In the genomic region with DNA sequence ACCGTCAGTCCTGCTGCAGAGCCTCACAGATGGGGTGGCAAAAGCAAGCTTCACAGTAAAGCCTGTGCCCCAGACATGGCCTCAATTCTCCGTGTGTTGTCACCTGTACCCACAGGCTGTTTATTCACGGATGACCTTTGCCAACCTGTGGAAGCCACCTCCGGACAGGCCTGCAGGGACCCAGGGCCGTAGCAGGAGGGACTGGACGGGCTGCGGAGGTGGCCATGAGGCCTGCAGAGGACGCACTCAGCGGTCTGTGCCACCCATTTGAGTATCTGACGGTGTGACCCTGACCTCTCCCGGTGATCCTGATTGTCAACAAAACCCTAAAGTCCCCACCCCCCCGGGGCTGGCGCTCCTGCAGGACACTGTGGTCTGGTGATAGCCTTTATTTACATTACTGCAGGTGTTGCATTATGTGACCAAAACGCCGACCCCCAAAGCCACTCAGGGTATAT, we compare ENCODE assay signal across 1 cellular context.
TF ChIP-seq lines count a peak whose summit lies in the region.

No MANE protein-coding gene starts in this region.

TF ChIP-seq in HepG2, 621 proteins besides CTCF, POLR2A, EP300 and RAD21 (continued from another document and continues in another):
- TF ChIP-seq, protein P1, sequence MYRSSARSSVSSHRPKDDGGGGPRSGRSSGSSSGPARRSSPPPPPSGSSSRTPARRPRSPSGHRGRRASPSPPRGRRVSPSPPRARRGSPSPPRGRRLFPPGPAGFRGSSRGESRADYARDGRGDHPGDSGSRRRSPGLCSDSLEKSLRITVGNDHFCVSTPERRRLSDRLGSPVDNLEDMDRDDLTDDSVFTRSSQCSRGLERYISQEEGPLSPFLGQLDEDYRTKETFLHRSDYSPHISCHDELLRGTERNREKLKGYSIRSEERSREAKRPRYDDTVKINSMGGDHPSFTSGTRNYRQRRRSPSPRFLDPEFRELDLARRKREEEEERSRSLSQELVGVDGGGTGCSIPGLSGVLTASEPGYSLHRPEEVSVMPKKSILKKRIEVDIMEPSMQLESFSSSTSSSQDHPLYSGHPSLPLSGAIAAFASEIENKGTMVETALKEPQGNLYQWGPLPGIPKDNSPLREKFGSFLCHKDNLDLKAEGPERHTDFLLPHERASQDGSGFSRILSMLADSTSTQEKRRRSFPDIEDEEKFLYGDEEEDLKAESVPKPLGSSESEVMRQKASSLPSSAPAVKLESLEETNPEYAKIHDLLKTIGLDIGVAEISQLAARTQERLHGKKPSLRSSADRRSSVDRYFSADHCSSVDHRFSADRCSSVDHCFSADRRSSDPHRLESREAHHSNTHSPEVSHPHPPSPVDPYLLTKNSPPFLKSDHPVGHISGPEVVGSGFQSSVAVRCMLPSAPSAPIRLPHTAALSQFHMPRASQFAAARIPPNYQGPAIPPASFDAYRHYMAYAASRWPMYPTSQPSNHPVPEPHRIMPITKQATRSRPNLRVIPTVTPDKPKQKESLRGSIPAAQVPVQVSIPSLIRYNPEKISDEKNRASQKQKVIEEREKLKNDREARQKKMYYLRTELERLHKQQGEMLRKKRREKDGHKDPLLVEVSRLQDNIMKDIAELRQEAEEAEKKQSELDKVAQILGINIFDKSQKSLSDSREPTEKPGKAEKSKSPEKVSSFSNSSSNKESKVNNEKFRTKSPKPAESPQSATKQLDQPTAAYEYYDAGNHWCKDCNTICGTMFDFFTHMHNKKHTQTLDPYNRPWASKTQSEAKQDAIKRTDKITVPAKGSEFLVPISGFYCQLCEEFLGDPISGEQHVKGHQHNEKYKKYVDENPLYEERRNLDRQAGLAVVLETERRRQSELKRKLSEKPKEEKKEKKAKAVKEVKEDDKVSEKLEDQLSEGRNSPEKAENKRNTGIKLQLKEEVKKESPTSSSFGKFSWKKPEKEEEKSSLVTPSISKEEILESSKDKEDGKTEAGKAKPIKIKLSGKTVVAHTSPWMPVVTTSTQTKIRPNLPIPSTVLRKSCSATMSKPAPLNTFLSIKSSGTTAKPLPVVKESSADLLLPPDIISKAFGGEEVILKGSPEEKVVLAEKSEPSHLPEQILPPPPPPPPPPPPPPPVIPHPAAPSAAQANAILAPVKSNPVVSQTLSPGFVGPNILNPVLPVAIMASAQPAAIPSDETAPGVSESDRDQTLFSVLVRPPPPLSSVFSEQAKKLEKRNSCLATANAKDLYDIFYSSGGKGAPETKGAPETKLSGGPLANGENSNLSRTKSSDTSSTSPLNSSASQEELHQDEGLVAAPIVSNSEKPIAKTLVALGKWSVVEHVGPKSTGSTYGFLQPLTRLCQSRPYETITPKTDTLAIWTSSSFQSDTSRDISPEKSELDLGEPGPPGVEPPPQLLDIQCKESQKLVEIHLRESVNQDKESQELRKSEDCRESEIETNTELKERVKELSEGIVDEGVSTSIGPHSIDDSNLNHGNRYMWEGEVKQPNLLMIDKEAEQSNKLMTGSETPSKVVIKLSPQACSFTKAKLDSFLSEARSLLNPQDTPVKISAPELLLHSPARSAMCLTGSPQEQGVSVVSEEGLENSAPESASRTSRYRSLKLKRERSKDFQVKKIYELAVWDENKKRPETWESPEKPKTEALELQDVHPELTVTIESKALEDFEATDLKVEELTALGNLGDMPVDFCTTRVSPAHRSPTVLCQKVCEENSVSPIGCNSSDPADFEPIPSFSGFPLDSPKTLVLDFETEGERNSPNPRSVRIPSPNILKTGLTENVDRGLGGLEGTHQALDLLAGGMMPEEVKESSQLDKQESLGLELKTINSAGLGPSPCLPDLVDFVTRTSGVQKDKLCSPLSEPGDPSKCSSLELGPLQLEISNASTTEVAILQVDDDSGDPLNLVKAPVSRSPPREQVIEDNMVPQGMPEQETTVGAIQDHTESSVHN (CRISPR knock-in tag; IDR thresholded peaks at IDR 0.05), result no peak; the same call in 1 of the 2 replicates
- 0 out of 2 replicates have a peak, but pooled peaks have one; percentile 50 for TF ChIP-seq SIX1 (CRISPR knock-in tag; IDR thresholded peaks at IDR 0.05; ENCODE audit: borderline replicate concordance)
- TF ChIP-seq, protein P2, sequence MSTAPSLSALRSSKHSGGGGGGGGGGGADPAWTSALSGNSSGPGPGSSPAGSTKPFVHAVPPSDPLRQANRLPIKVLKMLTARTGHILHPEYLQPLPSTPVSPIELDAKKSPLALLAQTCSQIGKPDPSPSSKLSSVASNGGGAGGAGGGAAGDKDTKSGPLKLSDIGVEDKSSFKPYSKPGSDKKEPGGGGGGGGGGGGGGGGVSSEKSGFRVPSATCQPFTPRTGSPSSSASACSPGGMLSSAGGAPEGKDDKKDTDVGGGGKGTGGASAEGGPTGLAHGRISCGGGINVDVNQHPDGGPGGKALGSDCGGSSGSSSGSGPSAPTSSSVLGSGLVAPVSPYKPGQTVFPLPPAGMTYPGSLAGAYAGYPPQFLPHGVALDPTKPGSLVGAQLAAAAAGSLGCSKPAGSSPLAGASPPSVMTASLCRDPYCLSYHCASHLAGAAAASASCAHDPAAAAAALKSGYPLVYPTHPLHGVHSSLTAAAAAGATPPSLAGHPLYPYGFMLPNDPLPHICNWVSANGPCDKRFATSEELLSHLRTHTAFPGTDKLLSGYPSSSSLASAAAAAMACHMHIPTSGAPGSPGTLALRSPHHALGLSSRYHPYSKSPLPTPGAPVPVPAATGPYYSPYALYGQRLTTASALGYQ (CRISPR knock-in tag; IDR thresholded peaks at IDR 0.05), result peak; percentile 78
- TF ChIP-seq, protein P3, sequence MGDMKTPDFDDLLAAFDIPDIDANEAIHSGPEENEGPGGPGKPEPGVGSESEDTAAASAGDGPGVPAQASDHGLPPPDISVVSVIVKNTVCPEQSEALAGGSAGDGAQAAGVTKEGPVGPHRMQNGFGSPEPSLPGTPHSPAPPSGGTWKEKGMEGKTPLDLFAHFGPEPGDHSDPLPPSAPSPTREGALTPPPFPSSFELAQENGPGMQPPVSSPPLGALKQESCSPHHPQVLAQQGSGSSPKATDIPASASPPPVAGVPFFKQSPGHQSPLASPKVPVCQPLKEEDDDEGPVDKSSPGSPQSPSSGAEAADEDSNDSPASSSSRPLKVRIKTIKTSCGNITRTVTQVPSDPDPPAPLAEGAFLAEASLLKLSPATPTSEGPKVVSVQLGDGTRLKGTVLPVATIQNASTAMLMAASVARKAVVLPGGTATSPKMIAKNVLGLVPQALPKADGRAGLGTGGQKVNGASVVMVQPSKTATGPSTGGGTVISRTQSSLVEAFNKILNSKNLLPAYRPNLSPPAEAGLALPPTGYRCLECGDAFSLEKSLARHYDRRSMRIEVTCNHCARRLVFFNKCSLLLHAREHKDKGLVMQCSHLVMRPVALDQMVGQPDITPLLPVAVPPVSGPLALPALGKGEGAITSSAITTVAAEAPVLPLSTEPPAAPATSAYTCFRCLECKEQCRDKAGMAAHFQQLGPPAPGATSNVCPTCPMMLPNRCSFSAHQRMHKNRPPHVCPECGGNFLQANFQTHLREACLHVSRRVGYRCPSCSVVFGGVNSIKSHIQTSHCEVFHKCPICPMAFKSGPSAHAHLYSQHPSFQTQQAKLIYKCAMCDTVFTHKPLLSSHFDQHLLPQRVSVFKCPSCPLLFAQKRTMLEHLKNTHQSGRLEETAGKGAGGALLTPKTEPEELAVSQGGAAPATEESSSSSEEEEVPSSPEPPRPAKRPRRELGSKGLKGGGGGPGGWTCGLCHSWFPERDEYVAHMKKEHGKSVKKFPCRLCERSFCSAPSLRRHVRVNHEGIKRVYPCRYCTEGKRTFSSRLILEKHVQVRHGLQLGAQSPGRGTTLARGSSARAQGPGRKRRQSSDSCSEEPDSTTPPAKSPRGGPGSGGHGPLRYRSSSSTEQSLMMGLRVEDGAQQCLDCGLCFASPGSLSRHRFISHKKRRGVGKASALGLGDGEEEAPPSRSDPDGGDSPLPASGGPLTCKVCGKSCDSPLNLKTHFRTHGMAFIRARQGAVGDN (CRISPR knock-in tag; IDR thresholded peaks at IDR 0.05), result peak; percentile 95
- peak; percentile 84 for TF ChIP-seq FOXJ3 (CRISPR knock-in tag; IDR thresholded peaks at IDR 0.05; ENCODE audit: borderline replicate concordance)
- peak; percentile 93 for TF ChIP-seq PAXIP1 (CRISPR knock-in tag; conservative IDR thresholded peaks at IDR 0.05)
- no peak for TF ChIP-seq ZNF550 (CRISPR knock-in tag; IDR thresholded peaks at IDR 0.05; ENCODE audit: borderline replicate concordance)
- TF ChIP-seq NFE2L1 (CRISPR knock-in tag; IDR thresholded peaks at IDR 0.05; ENCODE audit: borderline replicate concordance), result no peak
- TF ChIP-seq LCORL (IDR thresholded peaks at IDR 0.05), result no peak
- TF ChIP-seq LCORL (CRISPR knock-in tag; IDR thresholded peaks at IDR 0.05), result peak; percentile 93
- TF ChIP-seq, protein P4, sequence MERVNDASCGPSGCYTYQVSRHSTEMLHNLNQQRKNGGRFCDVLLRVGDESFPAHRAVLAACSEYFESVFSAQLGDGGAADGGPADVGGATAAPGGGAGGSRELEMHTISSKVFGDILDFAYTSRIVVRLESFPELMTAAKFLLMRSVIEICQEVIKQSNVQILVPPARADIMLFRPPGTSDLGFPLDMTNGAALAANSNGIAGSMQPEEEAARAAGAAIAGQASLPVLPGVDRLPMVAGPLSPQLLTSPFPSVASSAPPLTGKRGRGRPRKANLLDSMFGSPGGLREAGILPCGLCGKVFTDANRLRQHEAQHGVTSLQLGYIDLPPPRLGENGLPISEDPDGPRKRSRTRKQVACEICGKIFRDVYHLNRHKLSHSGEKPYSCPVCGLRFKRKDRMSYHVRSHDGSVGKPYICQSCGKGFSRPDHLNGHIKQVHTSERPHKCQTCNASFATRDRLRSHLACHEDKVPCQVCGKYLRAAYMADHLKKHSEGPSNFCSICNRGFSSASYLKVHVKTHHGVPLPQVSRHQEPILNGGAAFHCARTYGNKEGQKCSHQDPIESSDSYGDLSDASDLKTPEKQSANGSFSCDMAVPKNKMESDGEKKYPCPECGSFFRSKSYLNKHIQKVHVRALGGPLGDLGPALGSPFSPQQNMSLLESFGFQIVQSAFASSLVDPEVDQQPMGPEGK (CRISPR knock-in tag; IDR thresholded peaks at IDR 0.05), result peak; percentile 88
- TF ChIP-seq ASH2L (IDR thresholded peaks at IDR 0.05; ENCODE audit: insufficient read length, low read depth, low read length), result no peak
- no peak for TF ChIP-seq EHMT2 (IDR thresholded peaks at IDR 0.05; ENCODE audit: borderline replicate concordance, low read depth, low read length)
- no peak for TF ChIP-seq NFATC3 (CRISPR knock-in tag; IDR thresholded peaks at IDR 0.05)
- no peak for TF ChIP-seq RARG (CRISPR knock-in tag; IDR thresholded peaks at IDR 0.05; ENCODE audit: low read depth)
- no peak for TF ChIP-seq ZFP37 (CRISPR knock-in tag; IDR thresholded peaks at IDR 0.05; ENCODE audit: borderline replicate concordance)
- TF ChIP-seq TEF (CRISPR knock-in tag; IDR thresholded peaks at IDR 0.05), result no peak
- TF ChIP-seq, protein P5, sequence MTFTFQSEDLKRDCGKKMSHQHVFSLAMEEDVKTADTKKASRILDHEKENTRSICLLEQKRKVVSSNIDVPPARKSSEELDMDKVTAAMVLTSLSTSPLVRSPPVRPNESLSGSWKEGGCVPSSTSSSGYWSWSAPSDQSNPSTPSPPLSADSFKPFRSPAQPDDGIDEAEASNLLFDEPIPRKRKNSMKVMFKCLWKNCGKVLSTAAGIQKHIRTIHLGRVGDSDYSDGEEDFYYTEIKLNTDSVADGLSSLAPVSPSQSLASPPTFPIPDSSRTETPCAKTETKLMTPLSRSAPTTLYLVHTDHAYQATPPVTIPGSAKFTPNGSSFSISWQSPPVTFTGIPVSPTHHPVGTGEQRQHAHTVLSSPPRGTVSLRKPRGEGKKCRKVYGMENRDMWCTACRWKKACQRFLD (CRISPR knock-in tag; IDR thresholded peaks at IDR 0.05; ENCODE audit: borderline replicate concordance), result no peak
- TF ChIP-seq MAF1 (CRISPR knock-in tag; IDR thresholded peaks at IDR 0.05; ENCODE audit: borderline replicate concordance), result no peak
- TF ChIP-seq SNAPC5 (CRISPR knock-in tag; IDR thresholded peaks at IDR 0.05; ENCODE audit: borderline replicate concordance), result no peak
- no peak for TF ChIP-seq PHF5A (CRISPR knock-in tag; IDR thresholded peaks at IDR 0.05; ENCODE audit: low read depth, unreplicated experiment)
- TF ChIP-seq ZNF33A (CRISPR knock-in tag; IDR thresholded peaks at IDR 0.05; ENCODE audit: borderline replicate concordance), result no peak
- no peak for TF ChIP-seq ZBTB21 (CRISPR knock-in tag; IDR thresholded peaks at IDR 0.05)
- TF ChIP-seq, protein P6, sequence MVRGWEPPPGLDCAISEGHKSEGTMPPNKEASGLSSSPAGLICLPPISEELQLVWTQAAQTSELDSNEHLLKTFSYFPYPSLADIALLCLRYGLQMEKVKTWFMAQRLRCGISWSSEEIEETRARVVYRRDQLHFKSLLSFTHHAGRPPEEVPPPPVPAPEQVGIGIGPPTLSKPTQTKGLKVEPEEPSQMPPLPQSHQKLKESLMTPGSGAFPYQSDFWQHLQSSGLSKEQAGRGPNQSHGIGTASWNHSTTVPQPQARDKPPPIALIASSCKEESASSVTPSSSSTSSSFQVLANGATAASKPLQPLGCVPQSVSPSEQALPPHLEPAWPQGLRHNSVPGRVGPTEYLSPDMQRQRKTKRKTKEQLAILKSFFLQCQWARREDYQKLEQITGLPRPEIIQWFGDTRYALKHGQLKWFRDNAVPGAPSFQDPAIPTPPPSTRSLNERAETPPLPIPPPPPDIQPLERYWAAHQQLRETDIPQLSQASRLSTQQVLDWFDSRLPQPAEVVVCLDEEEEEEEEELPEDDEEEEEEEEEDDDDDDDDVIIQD (CRISPR knock-in tag; IDR thresholded peaks at IDR 0.05; ENCODE audit: low read depth), result no peak
